Comparison of ENCODE assay signal across 14 cellular contexts in the genomic region with DNA sequence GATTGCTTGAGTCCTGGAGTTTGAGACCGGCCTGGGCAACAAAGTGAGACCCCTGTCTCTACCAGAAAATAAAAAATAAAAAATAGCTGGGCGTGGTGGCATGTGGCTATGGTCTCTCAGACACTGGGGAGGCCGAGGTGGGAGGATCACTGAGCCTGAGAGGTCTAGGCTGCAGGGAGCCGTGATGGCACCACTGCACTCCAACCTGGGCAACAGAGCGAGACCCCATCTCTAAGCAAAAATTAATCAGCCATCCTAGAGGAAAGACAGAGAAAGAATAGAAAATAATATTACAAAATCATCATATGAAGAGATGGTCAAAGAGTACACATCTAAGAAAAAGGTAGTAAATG. TPM values are rescaled to one million over a fixed set of nuclear protein-coding genes. Genes with fewer than 3 reads are reported as not detected.
A peak's percentile ranks its signal among the peaks of the same experiment; 100 is the strongest.
DNase-seq lines count a peak whose midpoint lies in the region; ATAC-seq and TF ChIP-seq lines count a peak whose summit lies in the region.
"Had no signal": no experiment of that assay in that cellular context is flagged by ENCODE, and none has a peak within 500 bp of the region (broad histone marks: within the 10 kb centered on the region; RNA-seq: fewer than 3 reads in every experiment).

No MANE protein-coding gene starts in this region.

- H3K27ac ChIP-seq in liver (ENCODE audit: low read depth in 1 of 2, low read length in 2 of 2) (peak overlapping the region; percentile 86 to 89), osteoblast (ENCODE audit: low read depth, low read length) (no peak overlapping the region), upper lobe of right lung (peak overlapping the region; percentile 24)
- H3K27ac ChIP-seq: C4-2B had no signal

- no peaks in the 10 kb centered on the region for H3K27me3 Mint-ChIP-seq in WTC11 (ENCODE audit: low read depth)

- H2AFZ ChIP-seq in osteoblast (ENCODE audit: low read length) = no peak overlapping the region

- TF ChIP-seq CTCF in WTC11 (IDR thresholded peaks at IDR 0.05) (no peak), liver (IDR thresholded peaks at IDR 0.05; ENCODE audit: low read depth, low read length, missing input control) (no peak), osteoblast (IDR thresholded peaks at IDR 0.05; ENCODE audit: extremely low read depth, low read depth, low read length) (no peak), upper lobe of right lung (IDR thresholded peaks at IDR 0.05) (no peak)

- H3K4me3 Mint-ChIP-seq in WTC11 = no peak overlapping the region
- H3K4me3 Mint-ChIP-seq: CD4-positive, alpha-beta memory T cell; H9 had no signal

- H3K27ac Mint-ChIP-seq in WTC11 = no peak overlapping the region
- H3K27ac Mint-ChIP-seq: H9 had no signal

- CTCF ChIA-PET in WTC11 (lab: Charles Lee) = interaction anchor here (2.1 kb wide), 1 partner anchor 20 kb away, joined by 8 read pairs; a partner anchor contains a TSS

- WGBS in liver = 63% methylated on average over 5 of the region's 5 CpGs

- DNase-seq in WTC11 (ENCODE audit: low spot score) (no peak), osteoblast (ENCODE audit: insufficient read length, low spot score, missing footprints) (peak; percentile 1), upper lobe of right lung (no peak), superior temporal gyrus (ENCODE audit: extremely low spot score) (no peak), SIG-M5 treated with dmso at 0.1 percent for 504 hours (lab: John Stamatoyannopoulos, UW; ENCODE audit: unreplicated experiment) (no peak), cerebellum (ENCODE audit: low spot score) (no peak)
- DNase-seq: BE2C; CD4-positive, alpha-beta memory T cell; DND-41; GDM1; GOT3; H9 had no signal

- H3K27me3 ChIP-seq in liver (ENCODE audit: control insufficient read depth in 4 of 4, insufficient read depth in 4 of 4, low read length in 3 of 4) (no peaks in the 10 kb centered on the region), osteoblast (ENCODE audit: insufficient read depth, low read length) (no peaks in the 10 kb centered on the region), upper lobe of right lung (no peaks in the 10 kb centered on the region)

- no peak for ATAC-seq in WTC11
- no peak for ATAC-seq in upper lobe of right lung

- H3K9me3 ChIP-seq in liver (ENCODE audit: control insufficient read depth in 4 of 4, low read length in 3 of 4) = no peaks in the 10 kb centered on the region
- no peaks in the 10 kb centered on the region for H3K9me3 ChIP-seq in osteoblast (ENCODE audit: low read depth, low read length)
- H3K9me3 ChIP-seq in upper lobe of right lung = no peaks in the 10 kb centered on the region
- H3K9me3 ChIP-seq: BE2C had no signal

- H3K4me1 ChIP-seq in liver (ENCODE audit: control insufficient read depth in 4 of 4, insufficient read depth in 4 of 4, low read length in 3 of 4) = peaks cover 21 to 58% (median 39%) of the 10 kb centered on the region in 4 donors
- H3K4me1 ChIP-seq in osteoblast (ENCODE audit: insufficient read depth, low read length) = peaks cover 4% of the 10 kb centered on the region
- peaks cover 18% of the 10 kb centered on the region for H3K4me1 ChIP-seq in upper lobe of right lung
- H3K4me1 ChIP-seq: BE2C had no signal

- H3K4me3 ChIP-seq in liver (ENCODE audit: low read depth in 1 of 3, low read length in 3 of 3) = no peak overlapping the region
- H3K4me3 ChIP-seq in osteoblast (ENCODE audit: insufficient read depth, low read length) = no peak overlapping the region
- H3K4me3 ChIP-seq in upper lobe of right lung = no peak overlapping the region

- peaks cover 6% of the 10 kb centered on the region; the same call in 1 of the 2 replicates for H3K36me3 Mint-ChIP-seq in WTC11
- H3K36me3 Mint-ChIP-seq: CD4-positive, alpha-beta memory T cell had no signal

- H3K4me1 Mint-ChIP-seq in WTC11 = peaks cover 32% of the 10 kb centered on the region

- H3K4me2 ChIP-seq in osteoblast (ENCODE audit: insufficient read depth, low read length) = no peak overlapping the region

- H3K9me3 Mint-ChIP-seq in WTC11 = no peaks in the 10 kb centered on the region
- H3K9me3 Mint-ChIP-seq: H9 had no signal

- no peak for TF ChIP-seq RAD21 in liver (IDR thresholded peaks at IDR 0.05)

- POLR2A ChIA-PET in WTC11 (lab: Charles Lee) = no interaction called here

- intact Hi-C loops in upper lobe of right lung (cut with DNase I) = no loop called here

- H3K36me3 ChIP-seq in liver (ENCODE audit: control insufficient read depth in 4 of 4, insufficient read depth in 3 of 4, low read depth in 1 of 4, low read length in 3 of 4) = no peaks in the 10 kb centered on the region
- no peaks in the 10 kb centered on the region for H3K36me3 ChIP-seq in osteoblast (ENCODE audit: insufficient read depth, low read length)
- no peaks in the 10 kb centered on the region for H3K36me3 ChIP-seq in upper lobe of right lung
- H3K36me3 ChIP-seq: BE2C had no signal

- H3K9ac ChIP-seq in liver (ENCODE audit: low read depth in 1 of 2, low read length in 2 of 2) = no peak overlapping the region

- H3K79me2 ChIP-seq in osteoblast (ENCODE audit: insufficient read depth, low read length) = no peaks in the 10 kb centered on the region

- H4K20me1 ChIP-seq in osteoblast (ENCODE audit: insufficient read depth, low read length) = no peaks in the 10 kb centered on the region

TF ChIP-seq in WTC11, 78 proteins besides CTCF, POLR2A, EP300 and RAD21 (continues in another document):
- TF ChIP-seq, protein P1, sequence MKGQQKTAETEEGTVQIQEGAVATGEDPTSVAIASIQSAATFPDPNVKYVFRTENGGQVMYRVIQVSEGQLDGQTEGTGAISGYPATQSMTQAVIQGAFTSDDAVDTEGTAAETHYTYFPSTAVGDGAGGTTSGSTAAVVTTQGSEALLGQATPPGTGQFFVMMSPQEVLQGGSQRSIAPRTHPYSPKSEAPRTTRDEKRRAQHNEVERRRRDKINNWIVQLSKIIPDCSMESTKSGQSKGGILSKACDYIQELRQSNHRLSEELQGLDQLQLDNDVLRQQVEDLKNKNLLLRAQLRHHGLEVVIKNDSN (CRISPR knock-in tag; IDR thresholded peaks at IDR 0.05) = no peak
- TF ChIP-seq, protein P2, sequence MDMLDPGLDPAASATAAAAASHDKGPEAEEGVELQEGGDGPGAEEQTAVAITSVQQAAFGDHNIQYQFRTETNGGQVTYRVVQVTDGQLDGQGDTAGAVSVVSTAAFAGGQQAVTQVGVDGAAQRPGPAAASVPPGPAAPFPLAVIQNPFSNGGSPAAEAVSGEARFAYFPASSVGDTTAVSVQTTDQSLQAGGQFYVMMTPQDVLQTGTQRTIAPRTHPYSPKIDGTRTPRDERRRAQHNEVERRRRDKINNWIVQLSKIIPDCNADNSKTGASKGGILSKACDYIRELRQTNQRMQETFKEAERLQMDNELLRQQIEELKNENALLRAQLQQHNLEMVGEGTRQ (CRISPR knock-in tag; IDR thresholded peaks at IDR 0.05) = no peak
- peak; percentile 59; the same call in 1 of the 2 replicates for TF ChIP-seq ZNF121 (CRISPR knock-in tag; IDR thresholded peaks at IDR 0.05)

TF ChIP-seq in liver, 16 proteins besides CTCF, POLR2A, EP300 and RAD21 (continues in another document):
- TF ChIP-seq YY1 (IDR thresholded peaks at IDR 0.05) = no peak
- no peak for TF ChIP-seq NR2F2 (IDR thresholded peaks at IDR 0.05)
- no peak for TF ChIP-seq SP1 (IDR thresholded peaks at IDR 0.05)
- TF ChIP-seq HNF4A (conservative IDR thresholded peaks at IDR 0.05) = no peak
- no peak for TF ChIP-seq TAF1 (conservative IDR thresholded peaks at IDR 0.05)
- TF ChIP-seq HNF4G (IDR thresholded peaks at IDR 0.05) = no peak
- no peak for TF ChIP-seq GABPA (IDR thresholded peaks at IDR 0.05 in 1 of 2, conservative IDR thresholded peaks at IDR 0.05 in 1 of 2)
- no peak for TF ChIP-seq RXRA (IDR thresholded peaks at IDR 0.05)
- TF ChIP-seq, protein P3, sequence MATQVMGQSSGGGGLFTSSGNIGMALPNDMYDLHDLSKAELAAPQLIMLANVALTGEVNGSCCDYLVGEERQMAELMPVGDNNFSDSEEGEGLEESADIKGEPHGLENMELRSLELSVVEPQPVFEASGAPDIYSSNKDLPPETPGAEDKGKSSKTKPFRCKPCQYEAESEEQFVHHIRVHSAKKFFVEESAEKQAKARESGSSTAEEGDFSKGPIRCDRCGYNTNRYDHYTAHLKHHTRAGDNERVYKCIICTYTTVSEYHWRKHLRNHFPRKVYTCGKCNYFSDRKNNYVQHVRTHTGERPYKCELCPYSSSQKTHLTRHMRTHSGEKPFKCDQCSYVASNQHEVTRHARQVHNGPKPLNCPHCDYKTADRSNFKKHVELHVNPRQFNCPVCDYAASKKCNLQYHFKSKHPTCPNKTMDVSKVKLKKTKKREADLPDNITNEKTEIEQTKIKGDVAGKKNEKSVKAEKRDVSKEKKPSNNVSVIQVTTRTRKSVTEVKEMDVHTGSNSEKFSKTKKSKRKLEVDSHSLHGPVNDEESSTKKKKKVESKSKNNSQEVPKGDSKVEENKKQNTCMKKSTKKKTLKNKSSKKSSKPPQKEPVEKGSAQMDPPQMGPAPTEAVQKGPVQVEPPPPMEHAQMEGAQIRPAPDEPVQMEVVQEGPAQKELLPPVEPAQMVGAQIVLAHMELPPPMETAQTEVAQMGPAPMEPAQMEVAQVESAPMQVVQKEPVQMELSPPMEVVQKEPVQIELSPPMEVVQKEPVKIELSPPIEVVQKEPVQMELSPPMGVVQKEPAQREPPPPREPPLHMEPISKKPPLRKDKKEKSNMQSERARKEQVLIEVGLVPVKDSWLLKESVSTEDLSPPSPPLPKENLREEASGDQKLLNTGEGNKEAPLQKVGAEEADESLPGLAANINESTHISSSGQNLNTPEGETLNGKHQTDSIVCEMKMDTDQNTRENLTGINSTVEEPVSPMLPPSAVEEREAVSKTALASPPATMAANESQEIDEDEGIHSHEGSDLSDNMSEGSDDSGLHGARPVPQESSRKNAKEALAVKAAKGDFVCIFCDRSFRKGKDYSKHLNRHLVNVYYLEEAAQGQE (IDR thresholded peaks at IDR 0.05) = no peak

RNA-seq across cellular contexts. Expression of a gene that starts 4.9 kb away (rescaled TPM):
- total RNA-seq in WTC11 (2021) = 99.7 to 120 TPM (median 104 TPM) in 3 replicates
- 10 to 100 TPM; 48.6 to 53.0 TPM for total RNA-seq in liver
- 10 to 100 TPM; 14.4 to 51.3 TPM for polyA plus RNA-seq in liver
- total RNA-seq in osteoblast = 41.8 and 47.0 TPM in 2 replicates
- 117 TPM for total RNA-seq in upper lobe of right lung
- 21.9 TPM for total RNA-seq in cerebellum

RNA-seq across cellular contexts. Expression of a gene that starts 20.3 kb away (rescaled TPM):
- total RNA-seq in WTC11 (2021) = 32.6 to 39.3 TPM (median 34.1 TPM) in 3 replicates
- 10 to 100 TPM; 10.5 to 17.2 TPM for total RNA-seq in liver
- 1 to 10 TPM; 1.8 to 8.4 TPM for polyA plus RNA-seq in liver
- 19.5 and 20.0 TPM in 2 replicates for total RNA-seq in osteoblast
- 39.2 TPM for total RNA-seq in upper lobe of right lung
- 24.4 TPM for total RNA-seq in cerebellum

RNA-seq across cellular contexts. Expression of a gene that starts 34.9 kb away (rescaled TPM):
- 128 to 140 TPM (median 130 TPM) in 3 replicates for total RNA-seq in WTC11 (2021)
- total RNA-seq in liver = 10 to 100 TPM; 14.6 to 18.6 TPM
- 10 to 100 TPM; 17.7 to 30.7 TPM for polyA plus RNA-seq in liver
- total RNA-seq in osteoblast = 115 TPM in 2 replicates
- 65.3 TPM for total RNA-seq in upper lobe of right lung
- total RNA-seq in cerebellum = 7.6 TPM

RNA-seq across cellular contexts. Expression of a gene that starts 42.6 kb away (rescaled TPM):
- total RNA-seq in WTC11 (2021) (209 to 238 TPM (median 233 TPM) in 3 replicates), liver (10 to 100 TPM; 28.6 to 45.0 TPM), osteoblast (31.2 and 42.0 TPM in 2 replicates), upper lobe of right lung (105 TPM), cerebellum (34.2 TPM)
- 10 to 100 TPM; 27.2 to 32.1 TPM for polyA plus RNA-seq in liver

RNA-seq across cellular contexts. Expression of a gene that starts 57.3 kb away (rescaled TPM):
- total RNA-seq in WTC11 (2021) (3.9 to 4.8 TPM (median 4.6 TPM) in 3 replicates), liver (1 to 10 TPM; 3.1 to 4.9 TPM), osteoblast (4.7 and 5.8 TPM in 2 replicates), upper lobe of right lung (3.1 TPM), cerebellum (2.3 TPM)
- 1 to 10 TPM; 2.3 to 3.4 TPM for polyA plus RNA-seq in liver
